ENCODE assay signal across 35 cellular contexts in the genomic region with DNA sequence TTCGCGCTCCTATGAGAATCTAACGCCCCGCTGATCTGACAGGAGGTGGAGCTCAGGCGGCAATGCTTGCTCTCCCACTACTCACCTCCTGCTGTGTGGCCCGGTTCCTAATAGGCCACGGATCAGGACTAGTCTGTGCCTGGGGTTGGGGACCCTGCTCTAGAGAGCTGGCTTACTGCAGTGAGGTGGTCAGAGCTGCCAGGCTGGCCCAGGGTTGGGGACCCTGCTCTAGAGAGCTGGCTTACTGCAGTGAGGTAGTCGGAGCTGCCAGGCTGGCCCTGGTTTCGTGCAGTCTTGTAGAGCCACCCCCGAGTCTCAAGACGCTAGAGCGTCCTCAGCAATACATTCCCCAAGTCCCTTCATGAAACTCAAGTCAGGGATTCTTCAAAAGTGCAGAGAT. TPM values are rescaled to one million over a fixed set of nuclear protein-coding genes. Genes with fewer than 3 reads are reported as not detected.
"Had no signal": no experiment of that assay in that cellular context is flagged by ENCODE, and none has a peak within 500 bp of the region (broad histone marks: within the 10 kb centered on the region; RNA-seq: fewer than 3 reads in every experiment).

No MANE protein-coding gene starts in this region.

- H3K4me3 ChIP-seq: coronary artery, dorsolateral prefrontal cortex, esophagus muscularis mucosa, gastrocnemius medialis had no signal

- H3K36me3 ChIP-seq: brain microvascular endothelial cell had no signal

- H3K4me1 Mint-ChIP-seq: central memory CD8-positive, alpha-beta T cell had no signal

- H3K9me3 ChIP-seq: esophagus muscularis mucosa, gastrocnemius medialis had no signal

- H3K9me3 Mint-ChIP-seq: activated CD4-positive, alpha-beta memory T cell treated with anti-CD3 and anti-CD28 coated beads, Interleukin-2, amount 10 ng/mL, durations not matched to agents 7 days and 5 days; activated CD4-positive, alpha-beta T cell treated with anti-CD3 and anti-CD28 coated beads, Interleukin-2, amount 10 ng/mL, durations not matched to agents 7 days and 5 days; activated T-cell treated with anti-CD3 and anti-CD28 coated beads, Interleukin-2, amount 50 U/mL, for 24 hours; activated T-cell treated with anti-CD3 and anti-CD28 coated beads, Interleukin-2, amount 50 U/mL, for 72 hours; central memory CD8-positive, alpha-beta T cell; dendritic cell treated with granulocyte-macrophage colony-stimulating factor and Interleukin-4, amounts not matched to agents 40 ng/mL and 50 ng/mL, for 4 days; T-helper 2 cell treated with Interferon-gamma antibody and Interleukin-4, amounts not matched to agents 5 μg/mL and 100 μg/mL, for 36 hours; WTC11 had no signal

- FAIRE-seq: astrocyte, bronchial epithelial cell had no signal

- DNase-seq: activated CD4-positive, alpha-beta memory T cell treated with anti-CD3 and anti-CD28 coated beads, Interleukin-2, amount 10 ng/mL, durations not matched to agents 7 days and 5 days; activated CD4-positive, alpha-beta T cell treated with anti-CD3 and anti-CD28 coated beads for 1 hour; activated CD4-positive, alpha-beta T cell treated with anti-CD3 and anti-CD28 coated beads for 4 hours; activated CD4-positive, alpha-beta T cell treated with anti-CD3 and anti-CD28 coated beads, Interleukin-2, amount 10 ng/mL, durations not matched to agents 7 days and 5 days; activated CD4-positive, alpha-beta T cell treated with anti-CD3 and anti-CD28 coated beads, Interleukin-2, amount 50 U/mL, for 4 hours; activated CD8-positive, alpha-beta memory T cell treated with anti-CD3 and anti-CD28 coated beads, Interleukin-2, amount 50 U/mL, for 48 hours; activated effector memory CD4-positive, alpha-beta T cell treated with Interleukin-2 at 50 U/mL for 16 hours; activated gamma-delta T cell treated with Interleukin-2 at 50 U/mL for 16 hours; activated naive CD4-positive, alpha-beta T cell treated with anti-CD3 and anti-CD28 coated beads, Interleukin-2, amount 50 U/mL, for 16 hours; activated naive CD4-positive, alpha-beta T cell treated with Interleukin-2 at 50 U/mL for 16 hours; activated T-cell treated with anti-CD3 and anti-CD28 coated beads for 4 hours; activated T-cell treated with anti-CD3 and anti-CD28 coated beads, Interleukin-2, amount 50 U/mL, for 24 hours; activated T-cell treated with anti-CD3 and anti-CD28 coated beads, Interleukin-2, amount 50 U/mL, for 72 hours; amniotic stem cell; anterior cingulate cortex; brain microvascular endothelial cell; effector memory CD4-positive, alpha-beta T cell; erythroblast; foreskin keratinocyte; glutamatergic neuron; T-helper 1 cell; T-helper 17 cell; T1000 had no signal

- H3K4me3 Mint-ChIP-seq: activated CD4-positive, alpha-beta memory T cell treated with anti-CD3 and anti-CD28 coated beads, Interleukin-2, amount 10 ng/mL, durations not matched to agents 7 days and 5 days; activated CD4-positive, alpha-beta T cell treated with anti-CD3 and anti-CD28 coated beads, Interleukin-2, amount 10 ng/mL, durations not matched to agents 7 days and 5 days; activated naive CD8-positive, alpha-beta T cell; activated T-cell treated with anti-CD3 and anti-CD28 coated beads, Interleukin-2, amount 50 U/mL, for 24 hours; activated T-cell treated with anti-CD3 and anti-CD28 coated beads, Interleukin-2, amount 50 U/mL, for 72 hours; central memory CD8-positive, alpha-beta T cell; dendritic cell treated with granulocyte-macrophage colony-stimulating factor and Interleukin-4, amounts not matched to agents 40 ng/mL and 50 ng/mL, for 4 days; T-helper 17 cell; T-helper 2 cell treated with Interferon-gamma antibody and Interleukin-4, amounts not matched to agents 5 μg/mL and 100 μg/mL, for 36 hours; WTC11 had no signal

- H3K27ac Mint-ChIP-seq: activated CD4-positive, alpha-beta memory T cell treated with anti-CD3 and anti-CD28 coated beads, Interleukin-2, amount 10 ng/mL, durations not matched to agents 7 days and 5 days; activated CD4-positive, alpha-beta T cell treated with anti-CD3 and anti-CD28 coated beads, Interleukin-2, amount 10 ng/mL, durations not matched to agents 7 days and 5 days; activated naive CD8-positive, alpha-beta T cell; activated T-cell treated with anti-CD3 and anti-CD28 coated beads, Interleukin-2, amount 50 U/mL, for 24 hours; activated T-cell treated with anti-CD3 and anti-CD28 coated beads, Interleukin-2, amount 50 U/mL, for 72 hours; dendritic cell treated with granulocyte-macrophage colony-stimulating factor and Interleukin-4, amounts not matched to agents 40 ng/mL and 50 ng/mL, for 4 days; T-helper 2 cell treated with Interferon-gamma antibody and Interleukin-4, amounts not matched to agents 5 μg/mL and 100 μg/mL, for 36 hours; WTC11 had no signal

- H3K4me1 ChIP-seq: foreskin keratinocyte had no signal

- ATAC-seq: activated T-cell treated with anti-CD3 and anti-CD28 coated beads, Interleukin-2, amount 50 U/mL, for 72 hours; foreskin keratinocyte; gastrocnemius medialis; T-helper 17 cell; WTC11 had no signal

- H3K27me3 Mint-ChIP-seq: activated CD4-positive, alpha-beta memory T cell treated with anti-CD3 and anti-CD28 coated beads, Interleukin-2, amount 10 ng/mL, durations not matched to agents 7 days and 5 days; activated CD4-positive, alpha-beta T cell treated with anti-CD3 and anti-CD28 coated beads, Interleukin-2, amount 10 ng/mL, durations not matched to agents 7 days and 5 days; activated naive CD8-positive, alpha-beta T cell; activated T-cell treated with anti-CD3 and anti-CD28 coated beads, Interleukin-2, amount 50 U/mL, for 24 hours; central memory CD8-positive, alpha-beta T cell; dendritic cell treated with granulocyte-macrophage colony-stimulating factor and Interleukin-4, amounts not matched to agents 40 ng/mL and 50 ng/mL, for 4 days; T-helper 17 cell had no signal

- H3K27me3 ChIP-seq: brain microvascular endothelial cell, dorsolateral prefrontal cortex, esophagus muscularis mucosa, foreskin keratinocyte, gastrocnemius medialis had no signal

- H3K27ac ChIP-seq: brain microvascular endothelial cell, coronary artery, dorsolateral prefrontal cortex, esophagus muscularis mucosa, foreskin keratinocyte, gastrocnemius medialis had no signal

RNA-seq across cellular contexts. Expression of a gene that starts 45.1 kb away (rescaled TPM):
- total RNA-seq: activated CD4-positive, alpha-beta memory T cell treated with anti-CD3 and anti-CD28 coated beads, Interleukin-2, amount 10 ng/mL, durations not matched to agents 7 days and 5 days; activated CD4-positive, alpha-beta T cell treated with anti-CD3 and anti-CD28 coated beads, Interleukin-2, amount 10 ng/mL, durations not matched to agents 7 days and 5 days; cardiac septum had no signal
